ENCODE assay signal across 10 cellular contexts in genomic region chr18:50644807-50645206, GRCh38.
DNase-seq lines count a peak whose midpoint lies in the region; ATAC-seq and TF ChIP-seq lines count a peak whose summit lies in the region.
"Had no signal": no experiment of that assay in that cellular context is flagged by ENCODE, and none has a peak within 500 bp of the region (broad histone marks: within the 10 kb centered on the region; RNA-seq: fewer than 3 reads in every experiment).

No MANE protein-coding gene starts in this region.

- H3K27me3 ChIP-seq in Panc1 (ENCODE audit: control insufficient read depth, insufficient read depth, low read length) = no peaks in the 10 kb centered on the region

- no peaks in the 10 kb centered on the region for H3K9me3 Mint-ChIP-seq in type B pancreatic cell
- no peaks in the 10 kb centered on the region for H3K9me3 Mint-ChIP-seq in activated naive CD8-positive, alpha-beta T cell treated with anti-CD3 and anti-CD28 coated beads, Interleukin-2, amount 50 U/mL, for 24 hours

- peaks cover 28% of the 10 kb centered on the region for H3K4me1 Mint-ChIP-seq in type B pancreatic cell (ENCODE audit: unreplicated experiment)
- no peaks in the 10 kb centered on the region for H3K4me1 Mint-ChIP-seq in activated naive CD8-positive, alpha-beta T cell treated with anti-CD3 and anti-CD28 coated beads, Interleukin-2, amount 50 U/mL, for 24 hours

- DNase-seq in cardiac septum (ENCODE audit: low spot score) = peak; percentile 65
- no peak for DNase-seq in Right ventricle myocardium inferior (ENCODE audit: missing footprints)
- no peak for DNase-seq in Panc1 (ENCODE audit: low read depth, low spot score)
- no peak for DNase-seq in left cardiac atrium
- DNase-seq in type B pancreatic cell (ENCODE audit: extremely low spot score, unreplicated experiment) = no peak
- no peak for DNase-seq in activated naive CD8-positive, alpha-beta T cell treated with anti-CD3 and anti-CD28 coated beads, Interleukin-2, amount 50 U/mL, for 24 hours
- no peak for DNase-seq in pons (ENCODE audit: low spot score)
- DNase-seq: AML-193, NCI-H187 treated with DMSO at 0.1 percent for 48 hours had no signal

- peaks cover 3% of the 10 kb centered on the region for H3K27me3 Mint-ChIP-seq in type B pancreatic cell
- H3K27me3 Mint-ChIP-seq in activated naive CD8-positive, alpha-beta T cell treated with anti-CD3 and anti-CD28 coated beads, Interleukin-2, amount 50 U/mL, for 24 hours = no peaks in the 10 kb centered on the region

- BruUV-seq in Panc1 (replicated peaks; lab: Mats Ljungman, UMichigan) = no TSS peak

- H3K36me3 Mint-ChIP-seq in type B pancreatic cell = no peaks in the 10 kb centered on the region
- H3K36me3 Mint-ChIP-seq in activated naive CD8-positive, alpha-beta T cell treated with anti-CD3 and anti-CD28 coated beads, Interleukin-2, amount 50 U/mL, for 24 hours (ENCODE audit: low read depth) = no peaks in the 10 kb centered on the region

- POLR2A ChIA-PET in Panc1 (lab: Charles Lee) = no interaction called here

- TF ChIP-seq CTCF in Panc1 (IDR thresholded peaks at IDR 0.05) = peak; percentile 50
- TF ChIP-seq CTCF in type B pancreatic cell (conservative IDR thresholded peaks at IDR 0.05) = peak; percentile 50

- intact Hi-C loops in cardiac septum (cut with DNase I) = no loop called here
- intact Hi-C loops in Right ventricle myocardium inferior (cut with DNase I) = no loop called here
- intact Hi-C loops in Panc1 (cut with micrococcal nuclease; ENCODE audit: unreplicated experiment) = no loop called here
- intact Hi-C loops in left cardiac atrium (cut with DNase I) = no loop called here

- no peak overlapping the region for H3K27ac ChIP-seq in Panc1 (ENCODE audit: low read length)

- H3K4me1 ChIP-seq in Panc1 (ENCODE audit: control insufficient read depth, insufficient read depth, low read length) = no peaks in the 10 kb centered on the region

- no peak overlapping the region for H3K4me3 Mint-ChIP-seq in type B pancreatic cell
- H3K4me3 Mint-ChIP-seq in activated naive CD8-positive, alpha-beta T cell treated with anti-CD3 and anti-CD28 coated beads, Interleukin-2, amount 50 U/mL, for 24 hours = no peak overlapping the region

- no peak overlapping the region for H3K27ac Mint-ChIP-seq in type B pancreatic cell
- no peak overlapping the region for H3K27ac Mint-ChIP-seq in activated naive CD8-positive, alpha-beta T cell treated with anti-CD3 and anti-CD28 coated beads, Interleukin-2, amount 50 U/mL, for 24 hours

- no peaks in the 10 kb centered on the region for H3K9me3 ChIP-seq in Panc1 (ENCODE audit: control insufficient read depth, insufficient read depth, low read depth, low read length)

- no peak for ATAC-seq in Right ventricle myocardium inferior
- peak; percentile 75 for ATAC-seq in Panc1
- ATAC-seq in left cardiac atrium = peak; percentile 35 to 36
- no peak for ATAC-seq in activated naive CD8-positive, alpha-beta T cell treated with anti-CD3 and anti-CD28 coated beads, Interleukin-2, amount 50 U/mL, for 24 hours
- ATAC-seq in HG03342 (IDR thresholded peaks at IDR 0.05; ENCODE audit: unreplicated experiment) = no peak

- H3K36me3 ChIP-seq in Panc1 (ENCODE audit: control insufficient read depth, insufficient read depth, low read length) = no peaks in the 10 kb centered on the region

- in situ Hi-C loops in Panc1 (cut with HindIII; ENCODE audit: low pct_unique_long_range_greater_than_20kb, low sequenced_read_pairs) = no loop called here

- CTCF ChIA-PET in Panc1 (lab: Charles Lee) = no interaction called here

- no peak overlapping the region for H3K4me3 ChIP-seq in Panc1 (ENCODE audit: low read depth in 2 of 2, low read length in 2 of 2)

Comparison
In these comparisons a context has a peak if more than half of its experiments do, and no peak if none do; other contexts are left out.
1. ATAC-seq: peak in Panc1 (single experiment) and left cardiac atrium (2 of 2); none in Right ventricle myocardium inferior (single experiment), activated naive CD8-positive, alpha-beta T cell treated with anti-CD3 and anti-CD28 coated beads, Interleukin-2, amount 50 U/mL, for 24 hours (single experiment) and HG03342 (single experiment).